In the genomic region with DNA sequence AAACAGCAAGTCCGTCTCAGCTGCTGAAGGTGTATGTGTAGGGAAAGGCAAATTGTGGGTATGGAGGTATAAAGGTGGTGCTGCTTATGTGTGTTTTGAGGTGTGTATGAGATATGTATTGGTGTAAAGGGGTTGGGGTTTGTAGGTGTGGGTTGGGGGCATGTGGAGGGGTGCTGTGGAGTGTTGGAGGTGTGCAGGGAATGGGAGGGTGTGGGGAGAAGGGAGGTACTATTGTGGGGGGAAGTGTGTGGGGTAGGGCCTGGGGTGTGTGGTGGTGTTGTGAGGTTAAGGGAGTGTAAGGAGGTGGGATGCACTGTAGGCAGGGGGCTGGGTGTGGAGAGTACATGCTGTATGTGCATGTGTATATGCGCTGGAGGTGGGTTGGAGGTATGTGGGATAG, we compare ENCODE assay signal across 9 cellular contexts. TPM values are rescaled to one million over a fixed set of nuclear protein-coding genes. Genes with fewer than 3 reads are reported as not detected.
DNase-seq lines count a peak whose midpoint lies in the region; ATAC-seq and TF ChIP-seq lines count a peak whose summit lies in the region.
"Had no signal": no experiment of that assay in that cellular context is flagged by ENCODE, and none has a peak within 500 bp of the region (broad histone marks: within the 10 kb centered on the region; RNA-seq: fewer than 3 reads in every experiment).

No MANE protein-coding gene starts in this region.

- H3K9ac ChIP-seq in HUES48 (ENCODE audit: low read depth, low read length) (no peak overlapping the region), iPS-20b (ENCODE audit: low read depth, low read length) (peak overlapping the region; percentile 16; the same call in 1 of the 2 replicates), smooth muscle cell (ENCODE audit: low read depth) (peak overlapping the region; percentile 17)

- H3K36me3 Mint-ChIP-seq in activated naive CD8-positive, alpha-beta T cell treated with anti-CD3 and anti-CD28 coated beads, Interleukin-2, amount 50 U/mL, for 24 hours (ENCODE audit: low read depth) = peaks cover 32% of the 10 kb centered on the region

- no peak overlapping the region for H3K4me3 Mint-ChIP-seq in activated naive CD8-positive, alpha-beta T cell treated with anti-CD3 and anti-CD28 coated beads, Interleukin-2, amount 50 U/mL, for 24 hours

- peaks cover 79% of the 10 kb centered on the region for H3K79me2 ChIP-seq in smooth muscle cell (ENCODE audit: low read depth)

- intact Hi-C loops in mucosa of descending colon (cut with DNase I, micrococcal nuclease) = no loop called here

- peaks cover 90% of the 10 kb centered on the region for H4K20me1 ChIP-seq in smooth muscle cell (ENCODE audit: low read depth)

- no peaks in the 10 kb centered on the region for H3K27me3 Mint-ChIP-seq in activated naive CD8-positive, alpha-beta T cell treated with anti-CD3 and anti-CD28 coated beads, Interleukin-2, amount 50 U/mL, for 24 hours

- peaks cover 7% of the 10 kb centered on the region for H3F3A ChIP-seq in smooth muscle cell (ENCODE audit: low read depth)

- H3K27me3 ChIP-seq in HUES48 (ENCODE audit: control insufficient read depth, insufficient read depth, low read length) (no peaks in the 10 kb centered on the region), iPS-20b (ENCODE audit: insufficient read depth, low read length) (no peaks in the 10 kb centered on the region), smooth muscle cell (ENCODE audit: low read depth) (no peaks in the 10 kb centered on the region)

- DNase-seq in activated naive CD8-positive, alpha-beta T cell treated with anti-CD3 and anti-CD28 coated beads, Interleukin-2, amount 50 U/mL, for 24 hours = no peak
- no peak for DNase-seq in smooth muscle cell (lab: John Stamatoyannopoulos, UW; ENCODE audit: unreplicated experiment)
- DNase-seq in mucosa of descending colon = no peak
- DNase-seq: NCI-H1092 had no signal

- H3K36me3 ChIP-seq in HUES48 (ENCODE audit: control insufficient read depth, insufficient read depth, low read length) (peaks cover 15% of the 10 kb centered on the region), iPS-20b (ENCODE audit: insufficient read depth, low read depth, low read length) (peaks cover 16% of the 10 kb centered on the region), smooth muscle cell (ENCODE audit: low read depth) (no peaks in the 10 kb centered on the region), mucosa of descending colon (ENCODE audit: low read depth) (no peaks in the 10 kb centered on the region)

- H3K4me3 ChIP-seq in HUES48 (ENCODE audit: low read depth, low read length) = no peak overlapping the region
- H3K4me3 ChIP-seq in iPS-20b (ENCODE audit: low read length) = no peak overlapping the region
- H3K4me3 ChIP-seq in smooth muscle cell = no peak overlapping the region
- H3K4me3 ChIP-seq in mucosa of descending colon = no peak overlapping the region

- H3K27ac Mint-ChIP-seq in activated naive CD8-positive, alpha-beta T cell treated with anti-CD3 and anti-CD28 coated beads, Interleukin-2, amount 50 U/mL, for 24 hours = peak overlapping the region; percentile 97

- ATAC-seq in activated naive CD8-positive, alpha-beta T cell treated with anti-CD3 and anti-CD28 coated beads, Interleukin-2, amount 50 U/mL, for 24 hours = no peak
- ATAC-seq in GM18505 (IDR thresholded peaks at IDR 0.05; ENCODE audit: unreplicated experiment) (no peak), GM18909 (IDR thresholded peaks at IDR 0.05; ENCODE audit: poor library complexity, unreplicated experiment) (no peak), mucosa of descending colon (no peak), HG02642 (IDR thresholded peaks at IDR 0.05; ENCODE audit: poor library complexity, unreplicated experiment) (no peak)

- 82% methylated on average over 2 of the region's 2 CpGs for WGBS in smooth muscle cell (ENCODE audit: low lambda C conversion rate)

- TF ChIP-seq CTCF in smooth muscle cell (IDR thresholded peaks at IDR 0.05; ENCODE audit: borderline replicate concordance, insufficient read depth, poor library complexity, severe bottlenecking) = no peak
- TF ChIP-seq CTCF in mucosa of descending colon (IDR thresholded peaks at IDR 0.05) = no peak

- H3K4me1 ChIP-seq in HUES48 (ENCODE audit: control insufficient read depth, insufficient read depth, low read length) = peaks cover 13% of the 10 kb centered on the region
- H3K4me1 ChIP-seq in iPS-20b (ENCODE audit: insufficient read depth, low read length) = peaks cover 18% of the 10 kb centered on the region
- peaks cover 11% of the 10 kb centered on the region for H3K4me1 ChIP-seq in smooth muscle cell (ENCODE audit: low read depth)
- peaks cover 51% of the 10 kb centered on the region for H3K4me1 ChIP-seq in mucosa of descending colon (ENCODE audit: low read depth)

- H3K4me2 ChIP-seq in smooth muscle cell = peak overlapping the region; percentile 30

- H3K4me1 Mint-ChIP-seq in activated naive CD8-positive, alpha-beta T cell treated with anti-CD3 and anti-CD28 coated beads, Interleukin-2, amount 50 U/mL, for 24 hours = peaks cover 82% of the 10 kb centered on the region

- H3K27ac ChIP-seq in HUES48 (ENCODE audit: low read depth, low read length) = peak overlapping the region; percentile 57
- no peak overlapping the region for H3K27ac ChIP-seq in iPS-20b (ENCODE audit: low read length)
- peak overlapping the region; percentile 77 for H3K27ac ChIP-seq in smooth muscle cell (ENCODE audit: low read depth)

- no peak overlapping the region for H2AFZ ChIP-seq in smooth muscle cell (ENCODE audit: low read depth)

- H3K9me3 ChIP-seq in HUES48 (ENCODE audit: control insufficient read depth, insufficient read depth, low read length) (peaks cover 4% of the 10 kb centered on the region; the same call in 1 of the 2 replicates), iPS-20b (ENCODE audit: insufficient read depth, low read depth, low read length) (no peaks in the 10 kb centered on the region; the same call in 1 of the 2 replicates), smooth muscle cell (replicated peaks; ENCODE audit: low read depth) (no peaks in the 10 kb centered on the region), mucosa of descending colon (no peaks in the 10 kb centered on the region)

- H3K9me3 Mint-ChIP-seq in activated naive CD8-positive, alpha-beta T cell treated with anti-CD3 and anti-CD28 coated beads, Interleukin-2, amount 50 U/mL, for 24 hours = no peaks in the 10 kb centered on the region

- TF ChIP-seq POLR2A in GM18505 (IDR thresholded peaks at IDR 0.05; ENCODE audit: borderline replicate concordance, extremely low read depth, insufficient read depth, insufficient read length) = no peak

RNA-seq across cellular contexts. Expression of a gene that starts 15.7 kb away (rescaled TPM):
- total RNA-seq in smooth muscle cell = 12.5 and 23.9 TPM in 2 replicates
- polyA plus RNA-seq in smooth muscle cell = 52.4 and 69.0 TPM in 2 replicates
- 10 to 100 TPM; 40.7 to 59.2 (median 45.0) TPM for total RNA-seq in mucosa of descending colon

RNA-seq across cellular contexts. Expression of a gene that starts 18.7 kb away (rescaled TPM):
- total RNA-seq in smooth muscle cell = 11.0 and 11.9 TPM in 2 replicates
- 4.1 and 26.8 TPM in 2 replicates for polyA plus RNA-seq in smooth muscle cell
- total RNA-seq in mucosa of descending colon = 10 to 100 TPM; 49.2 to 94.0 (median 53.7) TPM
